Comparison of ENCODE assay signal across 16 cellular contexts in the genomic region with DNA sequence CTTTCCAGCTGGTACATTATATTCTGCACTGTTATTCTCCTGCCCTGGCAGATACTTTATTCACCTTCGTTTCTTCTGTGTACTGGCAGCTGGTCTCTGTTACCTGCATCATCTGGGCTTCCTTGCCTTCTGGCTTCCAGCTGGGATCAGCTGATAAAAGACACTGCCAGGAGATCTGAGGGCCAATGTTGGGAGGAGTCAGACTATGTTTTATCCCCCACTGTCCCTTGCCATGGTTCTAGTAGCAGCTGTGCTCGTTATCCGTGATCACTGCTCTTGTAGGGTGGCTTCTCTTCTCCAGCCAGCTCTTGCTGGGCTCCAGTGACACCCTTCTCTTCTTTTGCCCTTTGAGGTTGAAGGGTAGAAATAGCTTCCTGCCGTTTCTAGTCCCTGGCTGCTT. TPM values are rescaled to one million over a fixed set of nuclear protein-coding genes. Genes with fewer than 3 reads are reported as not detected.
DNase-seq lines count a peak whose midpoint lies in the region; ATAC-seq and TF ChIP-seq lines count a peak whose summit lies in the region.
"Had no signal": no experiment of that assay in that cellular context is flagged by ENCODE, and none has a peak within 500 bp of the region (broad histone marks: within the 10 kb centered on the region; RNA-seq: fewer than 3 reads in every experiment).

No MANE protein-coding gene starts in this region.

- no peak for TF ChIP-seq POLR2A in vagina (IDR thresholded peaks at IDR 0.05)

- intact Hi-C loops in vagina (cut with DNase I): no loop called here

- ATAC-seq in GM19324 (IDR thresholded peaks at IDR 0.05; ENCODE audit: low FRiP score, unreplicated experiment): no peak
- no peak for ATAC-seq in GM21723 (IDR thresholded peaks at IDR 0.05; ENCODE audit: unreplicated experiment)

- H3K27me3 Mint-ChIP-seq in brain: no peaks in the 10 kb centered on the region
- H3K27me3 Mint-ChIP-seq: activated CD4-positive, alpha-beta T cell treated with anti-CD3 and anti-CD28 coated beads, Interleukin-2, amount 10 ng/mL, durations not matched to agents 24 days and 14 days had no signal

- no peaks in the 10 kb centered on the region for H3K4me1 ChIP-seq in vagina

- H3K9me3 ChIP-seq in vagina: no peaks in the 10 kb centered on the region
- H3K9me3 ChIP-seq: left ventricle myocardium inferior, neutrophil, thoracic aorta had no signal

- no peak overlapping the region for H3K4me3 Mint-ChIP-seq in brain
- H3K4me3 Mint-ChIP-seq: activated CD4-positive, alpha-beta T cell treated with anti-CD3 and anti-CD28 coated beads, Interleukin-2, amount 10 ng/mL, durations not matched to agents 24 days and 14 days; CD14-positive monocyte had no signal

- peaks cover 0 to 5% of the 10 kb centered on the region in 2 donors for H3K36me3 ChIP-seq in vagina
- H3K36me3 ChIP-seq: neutrophil, thoracic aorta had no signal

- H3K4me3 ChIP-seq in vagina: no peak overlapping the region
- H3K4me3 ChIP-seq: left ventricle myocardium inferior, thoracic aorta had no signal

- H3K27me3 ChIP-seq in vagina: no peaks in the 10 kb centered on the region
- H3K27me3 ChIP-seq: neutrophil had no signal

- DNase-seq in NCI-H526 (lab: John Stamatoyannopoulos, UW) (peak; percentile 47 to 59), NCI-H526 treated with DMSO at 0.1 percent for 48 hours (lab: John Stamatoyannopoulos, UW) (no peak), NCI-H2171 treated with DMSO at 0.1 percent for 48 hours (lab: John Stamatoyannopoulos, UW) (peak; percentile 80), retina (peak; percentile 7), vagina (ENCODE audit: extremely low spot score in 2 of 2) (no peak)
- DNase-seq: activated CD4-positive, alpha-beta T cell treated with anti-CD3 and anti-CD28 coated beads, Interleukin-2, amount 10 ng/mL, durations not matched to agents 24 days and 14 days; amygdala; HCEC 1CT; left ventricle myocardium inferior; NCI-H1436 had no signal

- H3K27ac Mint-ChIP-seq in brain: peak overlapping the region in 4 of 5 experiments; percentile 7 to 27 (median 21)
- H3K27ac Mint-ChIP-seq: activated CD4-positive, alpha-beta T cell treated with anti-CD3 and anti-CD28 coated beads, Interleukin-2, amount 10 ng/mL, durations not matched to agents 24 days and 14 days; CD14-positive monocyte had no signal

- H3K36me3 Mint-ChIP-seq in brain: peaks cover 14% of the 10 kb centered on the region

- TF ChIP-seq CTCF in brain (conservative IDR thresholded peaks at IDR 0.05): no peak
- TF ChIP-seq CTCF in vagina (IDR thresholded peaks at IDR 0.05): no peak

- H3K9me3 Mint-ChIP-seq in brain: no peaks in the 10 kb centered on the region
- H3K9me3 Mint-ChIP-seq: activated CD4-positive, alpha-beta T cell treated with anti-CD3 and anti-CD28 coated beads, Interleukin-2, amount 10 ng/mL, durations not matched to agents 24 days and 14 days; CD14-positive monocyte had no signal

- no peak overlapping the region for H3K27ac ChIP-seq in vagina
- H3K27ac ChIP-seq: left ventricle myocardium inferior, neutrophil, thoracic aorta had no signal

- peaks cover 22% of the 10 kb centered on the region for H3K4me1 Mint-ChIP-seq in brain
- H3K4me1 Mint-ChIP-seq: CD14-positive monocyte had no signal

RNA-seq across cellular contexts. Expression of a gene that starts 24.8 kb away (rescaled TPM):
- 38.6 TPM for polyA plus RNA-seq in brain (ENCODE audit: insufficient read depth, low read depth, low replicate concordance)
- total RNA-seq in vagina: 18.7 TPM

Comparison
In these comparisons a context has a peak if more than half of its experiments do, and no peak if none do; other contexts are left out.
1. DNase-seq: peak in NCI-H526 (2 of 2), NCI-H2171 treated with DMSO at 0.1 percent for 48 hours (single experiment) and retina (single experiment); none in NCI-H526 treated with DMSO at 0.1 percent for 48 hours (single experiment) and vagina (0 of 2).